8 cellular contexts compared by ENCODE assay signal in genomic region chr18:29874519-29875098, GRCh38.
DNase-seq lines count a peak whose midpoint lies in the region; ATAC-seq and TF ChIP-seq lines count a peak whose summit lies in the region.

No MANE protein-coding gene starts in this region.

- no peaks in the 10 kb centered on the region for H3K36me3 ChIP-seq in OCI-LY1 (ENCODE audit: insufficient read depth, low read length)

- H3K79me2 ChIP-seq in OCI-LY1 (ENCODE audit: insufficient read depth, low read length), result no peaks in the 10 kb centered on the region

- H3K9me3 ChIP-seq in OCI-LY1 (ENCODE audit: low read length), result no peaks in the 10 kb centered on the region

- ATAC-seq in HG03378 (IDR thresholded peaks at IDR 0.05; ENCODE audit: unreplicated experiment), result no peak
- ATAC-seq in GM18517 (IDR thresholded peaks at IDR 0.05; ENCODE audit: unreplicated experiment), result no peak

- peak; percentile 12 for DNase-seq in COLO829 (ENCODE audit: low spot score)
- peak; percentile 46 for DNase-seq in HFFc6
- DNase-seq in fibroblast of pulmonary artery (ENCODE audit: low read depth), result peak; percentile 66
- DNase-seq in stromal cell of bone marrow (ENCODE audit: low read depth), result peak; percentile 1
- no peak for DNase-seq in activated CD4-positive, alpha-beta T cell treated with anti-CD3 and anti-CD28 coated beads, Interleukin-2, amount 10 ng/mL, durations not matched to agents 7 days and 5 days

- no peaks in the 10 kb centered on the region for H3K4me1 Mint-ChIP-seq in HFFc6 (ENCODE audit: low read depth)
- H3K4me1 Mint-ChIP-seq in activated CD4-positive, alpha-beta T cell treated with anti-CD3 and anti-CD28 coated beads, Interleukin-2, amount 10 ng/mL, durations not matched to agents 7 days and 5 days, result no peaks in the 10 kb centered on the region

- no peak overlapping the region for H3K27ac Mint-ChIP-seq in HFFc6
- no peak overlapping the region for H3K27ac Mint-ChIP-seq in activated CD4-positive, alpha-beta T cell treated with anti-CD3 and anti-CD28 coated beads, Interleukin-2, amount 10 ng/mL, durations not matched to agents 7 days and 5 days

- TF ChIP-seq CTCF in HFFc6 (IDR thresholded peaks at IDR 0.05), result peak; percentile 86
- TF ChIP-seq CTCF in OCI-LY1 (IDR thresholded peaks at IDR 0.05; ENCODE audit: low read length), result peak; percentile 61
- TF ChIP-seq CTCF in fibroblast of pulmonary artery (IDR thresholded peaks at IDR 0.05; ENCODE audit: low read length, missing control alignments), result peak; percentile 56

- H3K27me3 Mint-ChIP-seq in HFFc6 (ENCODE audit: insufficient read depth), result no peaks in the 10 kb centered on the region; the same call in 1 of the 2 replicates
- no peaks in the 10 kb centered on the region for H3K27me3 Mint-ChIP-seq in activated CD4-positive, alpha-beta T cell treated with anti-CD3 and anti-CD28 coated beads, Interleukin-2, amount 10 ng/mL, durations not matched to agents 7 days and 5 days

- H3K4me3 ChIP-seq in OCI-LY1 (ENCODE audit: low read depth, low read length, poor library complexity, severe bottlenecking) (no peak overlapping the region), fibroblast of pulmonary artery (replicated peaks; ENCODE audit: low read depth, low read length) (no peak overlapping the region)

- H3K4me2 ChIP-seq in OCI-LY1 (ENCODE audit: low read length), result no peak overlapping the region

- H4K20me1 ChIP-seq in OCI-LY1 (ENCODE audit: insufficient read depth, low read length), result no peaks in the 10 kb centered on the region

- no peak overlapping the region for H3K9ac ChIP-seq in OCI-LY1 (ENCODE audit: low read length)

- H3K36me3 Mint-ChIP-seq in HFFc6 (ENCODE audit: low read depth), result no peaks in the 10 kb centered on the region
- H3K36me3 Mint-ChIP-seq in activated CD4-positive, alpha-beta T cell treated with anti-CD3 and anti-CD28 coated beads, Interleukin-2, amount 10 ng/mL, durations not matched to agents 7 days and 5 days (ENCODE audit: low read depth), result no peaks in the 10 kb centered on the region

- no peaks in the 10 kb centered on the region for H3K27me3 ChIP-seq in OCI-LY1 (ENCODE audit: insufficient read depth, low read length)

- CTCF ChIA-PET in activated CD4-positive, alpha-beta T cell treated with anti-CD3 and anti-CD28 coated beads, Interleukin-2, amount 10 ng/mL, durations not matched to agents 7 days and 5 days (lab: Charles Lee), result no interaction called here

- H3K4me3 Mint-ChIP-seq in HFFc6, result no peak overlapping the region
- H3K4me3 Mint-ChIP-seq in activated CD4-positive, alpha-beta T cell treated with anti-CD3 and anti-CD28 coated beads, Interleukin-2, amount 10 ng/mL, durations not matched to agents 7 days and 5 days, result no peak overlapping the region

- H3F3A ChIP-seq in OCI-LY1 (ENCODE audit: insufficient read depth, low read length), result no peaks in the 10 kb centered on the region

- no peaks in the 10 kb centered on the region for H3K9me2 ChIP-seq in OCI-LY1 (ENCODE audit: low read depth, low read length)

- no peaks in the 10 kb centered on the region for H3K4me1 ChIP-seq in OCI-LY1 (ENCODE audit: insufficient read depth, low read length, severe bottlenecking)

- no peaks in the 10 kb centered on the region for H3K9me3 Mint-ChIP-seq in HFFc6
- no peaks in the 10 kb centered on the region for H3K9me3 Mint-ChIP-seq in activated CD4-positive, alpha-beta T cell treated with anti-CD3 and anti-CD28 coated beads, Interleukin-2, amount 10 ng/mL, durations not matched to agents 7 days and 5 days

- no peak overlapping the region for H3K27ac ChIP-seq in OCI-LY1 (ENCODE audit: low read depth, low read length, poor library complexity, severe bottlenecking)

- no peak overlapping the region for H2AFZ ChIP-seq in OCI-LY1 (ENCODE audit: low read length)

- POLR2A ChIA-PET in activated CD4-positive, alpha-beta T cell treated with anti-CD3 and anti-CD28 coated beads, Interleukin-2, amount 10 ng/mL, durations not matched to agents 7 days and 5 days (lab: Charles Lee), result no interaction called here
